Comparison of ENCODE assay signal across 32 cellular contexts in genomic region chr15:33553157-33553556, GRCh38.
"Had no signal": no experiment of that assay in that cellular context is flagged by ENCODE, and none has a peak within 500 bp of the region (broad histone marks: within the 10 kb centered on the region; RNA-seq: fewer than 3 reads in every experiment).

No MANE protein-coding gene starts in this region.

- H3K36me3 ChIP-seq: MG63, SJSA1 had no signal

- ATAC-seq: K562, Panc1 had no signal

- H2AFZ ChIP-seq: PC-9 had no signal

- H3K27me3 ChIP-seq: MG63 had no signal

- H3K4me1 ChIP-seq: SJSA1 had no signal

- DNase-seq: Kasumi-1, KG1, MG63, NCI-H1048, NCI-H1092 treated with DMSO at 0.1 percent for 48 hours, NCI-H1105 treated with DMSO at 0.1 percent for 48 hours, NCI-H1417, NCI-H1436, NCI-H146, NCI-H1694, NCI-H187, NCI-H1930, NCI-H2029 treated with DMSO at 0.1 percent for 48 hours, NCI-H2081 treated with DMSO at 0.1 percent for 48 hours, NCI-H2107, NCI-H2171, NCI-H226, NCI-H446 treated with DMSO at 0.1 percent for 48 hours, NCI-H510A, NCI-H524, NCI-H526, NCI-H69, NCI-H748 treated with DMSO at 0.1 percent for 48 hours, NCI-H82, PC-9, Right ventricle myocardium superior, SHP77 treated with DMSO at 0.1 percent for 48 hours, SK-N-SH had no signal

- H3K4me3 ChIP-seq: K562, MG63, PC-9, SJSA1 had no signal

- H3K27ac ChIP-seq: PC-9, RWPE1, SJSA1 had no signal

- H3K4me2 ChIP-seq: PC-9, SK-N-SH had no signal

- H3K9me3 ChIP-seq: MG63, SJSA1, SK-N-SH had no signal
